7 cellular contexts compared by ENCODE assay signal in the genomic region with DNA sequence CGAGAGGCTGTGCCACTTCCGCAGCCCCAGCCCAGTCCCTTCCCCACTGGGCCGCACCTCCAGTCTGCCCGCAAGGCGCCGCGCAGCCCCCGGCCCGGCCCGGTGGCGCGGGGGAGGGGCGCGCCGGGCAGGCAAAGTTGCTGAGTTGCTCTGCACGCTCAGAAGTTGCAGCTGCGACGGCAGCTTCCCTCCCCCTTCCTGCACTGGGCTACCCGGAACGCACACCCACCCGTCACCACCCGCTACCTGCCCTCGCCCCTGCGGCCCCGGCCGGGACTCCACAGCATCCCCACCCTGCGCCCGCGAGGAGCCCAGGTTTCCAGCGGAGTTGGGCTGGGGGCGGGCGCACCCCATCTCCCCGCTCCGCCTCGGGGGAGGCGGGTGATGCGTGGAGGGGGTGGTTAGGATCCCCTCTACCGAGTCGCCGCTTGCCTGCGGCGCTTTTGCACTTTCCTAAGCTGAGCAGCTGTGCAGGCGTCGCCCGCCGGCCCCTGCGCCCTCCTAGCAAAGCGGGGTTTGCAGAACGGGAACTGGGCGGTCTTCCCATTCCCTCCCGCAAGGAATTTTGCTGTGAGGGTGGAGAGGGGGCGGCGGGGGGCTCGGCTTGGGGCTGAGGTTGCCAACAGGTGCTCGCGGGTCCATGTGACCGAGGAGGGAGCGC. TPM values are rescaled to one million over a fixed set of nuclear protein-coding genes. Genes with fewer than 3 reads are reported as not detected.
DNase-seq lines count a peak whose midpoint lies in the region; ATAC-seq, FAIRE-seq and TF ChIP-seq lines count a peak whose summit lies in the region.

No MANE protein-coding gene starts in this region.

- peak; percentile 19; the same call in 1 of the 2 replicates for TF ChIP-seq POLR2A in GM12892 (IDR thresholded peaks at IDR 0.05; ENCODE audit: low read depth, low read length)

- H3K4me1 Mint-ChIP-seq in activated naive CD8-positive, alpha-beta T cell treated with anti-CD3 and anti-CD28 coated beads, Interleukin-2, amount 10 ng/mL, durations not matched to agents 7 days and 5 days, result peaks cover 8% of the 10 kb centered on the region

- no peaks in the 10 kb centered on the region for H3K36me3 Mint-ChIP-seq in activated naive CD8-positive, alpha-beta T cell treated with anti-CD3 and anti-CD28 coated beads, Interleukin-2, amount 10 ng/mL, durations not matched to agents 7 days and 5 days

- DNase-seq in GM12892 (ENCODE audit: insufficient read length) (peak; percentile 62), RKO (ENCODE audit: low spot score) (peak; percentile 63), hepatic stellate cell (ENCODE audit: low spot score) (peak; percentile 49), skeletal muscle cell (ENCODE audit: low read depth) (peak; percentile 45), NCI-H128 (lab: John Stamatoyannopoulos, UW; ENCODE audit: unreplicated experiment) (no peak)
- DNase-seq in activated naive CD8-positive, alpha-beta T cell treated with anti-CD3 and anti-CD28 coated beads, Interleukin-2, amount 10 ng/mL, durations not matched to agents 7 days and 5 days, result peak; percentile 57

- POLR2A ChIA-PET in activated naive CD8-positive, alpha-beta T cell treated with anti-CD3 and anti-CD28 coated beads, Interleukin-2, amount 10 ng/mL, durations not matched to agents 7 days and 5 days (lab: Charles Lee), result no interaction called here

- FAIRE-seq in GM12892 (lab: Jason Lieb, UNC), result peak; percentile 96

- no peak overlapping the region for H3K27ac Mint-ChIP-seq in activated naive CD8-positive, alpha-beta T cell treated with anti-CD3 and anti-CD28 coated beads, Interleukin-2, amount 10 ng/mL, durations not matched to agents 7 days and 5 days

- H3K9me3 Mint-ChIP-seq in activated naive CD8-positive, alpha-beta T cell treated with anti-CD3 and anti-CD28 coated beads, Interleukin-2, amount 10 ng/mL, durations not matched to agents 7 days and 5 days, result no peaks in the 10 kb centered on the region

- ATAC-seq in HG03135 (IDR thresholded peaks at IDR 0.05; ENCODE audit: unreplicated experiment), result peak; percentile 60
- peak; percentile 77 for ATAC-seq in activated naive CD8-positive, alpha-beta T cell treated with anti-CD3 and anti-CD28 coated beads, Interleukin-2, amount 10 ng/mL, durations not matched to agents 7 days and 5 days (ENCODE audit: low read depth)

- H3K27me3 Mint-ChIP-seq in activated naive CD8-positive, alpha-beta T cell treated with anti-CD3 and anti-CD28 coated beads, Interleukin-2, amount 10 ng/mL, durations not matched to agents 7 days and 5 days, result peaks cover 40% of the 10 kb centered on the region

- peak overlapping the region; percentile 47 for H3K4me3 ChIP-seq in skeletal muscle cell (ENCODE audit: low read depth, low read length)

- H3K4me3 Mint-ChIP-seq in activated naive CD8-positive, alpha-beta T cell treated with anti-CD3 and anti-CD28 coated beads, Interleukin-2, amount 10 ng/mL, durations not matched to agents 7 days and 5 days, result peak overlapping the region; percentile 57

RNA-seq across cellular contexts. Expression of a gene that starts 55.9 kb away (rescaled TPM):
- polyA plus RNA-seq in GM12892 (2012; ENCODE audit: missing spikeins), result 7.8 TPM
- 10 to 100 TPM; 37.0 to 39.1 TPM for total RNA-seq in activated naive CD8-positive, alpha-beta T cell treated with anti-CD3 and anti-CD28 coated beads, Interleukin-2, amount 10 ng/mL, durations not matched to agents 7 days and 5 days
